ENCODE assay signal across 36 cellular contexts in genomic region chr3:10407361-10407760, GRCh38.
"Had no signal": no experiment of that assay in that cellular context is flagged by ENCODE, and none has a peak within 500 bp of the region (broad histone marks: within the 10 kb centered on the region; RNA-seq: fewer than 3 reads in every experiment).

No MANE protein-coding gene starts in this region.

- ATAC-seq: activated naive CD4-positive, alpha-beta T cell treated with anti-CD3 and anti-CD28 coated beads, Interleukin-2, amount 50 U/mL, for 72 hours; activated T-cell treated with anti-CD3 and anti-CD28 coated beads, Interleukin-2, amount 50 U/mL, for 72 hours; effector memory CD8-positive, alpha-beta T cell; foreskin keratinocyte; gastrocnemius medialis; heart left ventricle; T-helper 17 cell; WTC11 had no signal

- H3K36me3 Mint-ChIP-seq: activated naive CD4-positive, alpha-beta T cell treated with anti-CD3 and anti-CD28 coated beads, Interleukin-2, amount 10 ng/mL, durations not matched to agents 7 days and 5 days; activated naive CD4-positive, alpha-beta T cell treated with anti-CD3 and anti-CD28 coated beads, Interleukin-2, amount 50 U/mL, for 72 hours; activated naive CD8-positive, alpha-beta T cell treated with anti-CD3 and anti-CD28 coated beads, Interleukin-2, amount 10 ng/mL, durations not matched to agents 7 days and 5 days; brain; WTC11 had no signal

- FAIRE-seq: colon had no signal

- DNase-seq: activated CD4-positive, alpha-beta memory T cell treated with anti-CD3 and anti-CD28 coated beads, Interleukin-2, amount 10 ng/mL, durations not matched to agents 7 days and 5 days; activated CD4-positive, alpha-beta T cell treated with anti-CD3 and anti-CD28 coated beads for 1 hour; activated CD4-positive, alpha-beta T cell treated with anti-CD3 and anti-CD28 coated beads for 4 hours; activated CD4-positive, alpha-beta T cell treated with anti-CD3 and anti-CD28 coated beads, Interleukin-2, amount 10 ng/mL, durations not matched to agents 7 days and 5 days; activated CD4-positive, alpha-beta T cell treated with anti-CD3 and anti-CD28 coated beads, Interleukin-2, amount 50 U/mL, for 4 hours; activated CD8-positive, alpha-beta memory T cell treated with anti-CD3 and anti-CD28 coated beads, Interleukin-2, amount 50 U/mL, for 48 hours; activated gamma-delta T cell; activated naive CD4-positive, alpha-beta T cell; activated naive CD4-positive, alpha-beta T cell treated with anti-CD3 and anti-CD28 coated beads, Interleukin-2, amount 10 ng/mL, durations not matched to agents 7 days and 5 days; activated naive CD8-positive, alpha-beta T cell treated with anti-CD3 and anti-CD28 coated beads, Interleukin-2, amount 10 ng/mL, durations not matched to agents 7 days and 5 days; activated T-cell treated with anti-CD3 and anti-CD28 coated beads for 4 hours; activated T-cell treated with anti-CD3 and anti-CD28 coated beads, Interleukin-2, amount 50 U/mL, for 24 hours; activated T-cell treated with anti-CD3 and anti-CD28 coated beads, Interleukin-2, amount 50 U/mL, for 72 hours; central memory CD4-positive, alpha-beta T cell; cerebellar nuclear complex; cortex of kidney; dermis blood vessel endothelial cell; effector CD4-positive, alpha-beta T cell; effector memory CD8-positive, alpha-beta T cell; erythroblast; foreskin keratinocyte; gastrocnemius medialis; glutamatergic neuron; heart left ventricle; T-helper 1 cell; T-helper 17 cell; T1000 had no signal

- H3K9me3 Mint-ChIP-seq: activated CD4-positive, alpha-beta memory T cell treated with anti-CD3 and anti-CD28 coated beads, Interleukin-2, amount 10 ng/mL, durations not matched to agents 7 days and 5 days; activated CD4-positive, alpha-beta T cell treated with anti-CD3 and anti-CD28 coated beads, Interleukin-2, amount 10 ng/mL, durations not matched to agents 7 days and 5 days; activated naive CD4-positive, alpha-beta T cell treated with anti-CD3 and anti-CD28 coated beads, Interleukin-2, amount 10 ng/mL, durations not matched to agents 7 days and 5 days; activated naive CD4-positive, alpha-beta T cell treated with anti-CD3 and anti-CD28 coated beads, Interleukin-2, amount 50 U/mL, for 72 hours; activated naive CD8-positive, alpha-beta T cell treated with anti-CD3 and anti-CD28 coated beads, Interleukin-2, amount 10 ng/mL, durations not matched to agents 7 days and 5 days; activated T-cell treated with anti-CD3 and anti-CD28 coated beads, Interleukin-2, amount 50 U/mL, for 24 hours; activated T-cell treated with anti-CD3 and anti-CD28 coated beads, Interleukin-2, amount 50 U/mL, for 72 hours; brain; effector memory CD8-positive, alpha-beta T cell; T-helper 2 cell treated with Interferon-gamma antibody and Interleukin-4, amounts not matched to agents 5 μg/mL and 100 μg/mL, for 36 hours; WTC11 had no signal

- H3K27ac Mint-ChIP-seq: activated CD4-positive, alpha-beta memory T cell treated with anti-CD3 and anti-CD28 coated beads, Interleukin-2, amount 10 ng/mL, durations not matched to agents 7 days and 5 days; activated naive CD4-positive, alpha-beta T cell treated with anti-CD3 and anti-CD28 coated beads, Interleukin-2, amount 10 ng/mL, durations not matched to agents 7 days and 5 days; activated naive CD8-positive, alpha-beta T cell treated with anti-CD3 and anti-CD28 coated beads, Interleukin-2, amount 10 ng/mL, durations not matched to agents 7 days and 5 days; activated T-cell treated with anti-CD3 and anti-CD28 coated beads, Interleukin-2, amount 50 U/mL, for 24 hours; activated T-cell treated with anti-CD3 and anti-CD28 coated beads, Interleukin-2, amount 50 U/mL, for 72 hours; effector memory CD8-positive, alpha-beta T cell; T-helper 17 cell; T-helper 2 cell treated with Interferon-gamma antibody and Interleukin-4, amounts not matched to agents 5 μg/mL and 100 μg/mL, for 36 hours; WTC11 had no signal

- H3K4me1 ChIP-seq: ascending aorta, breast epithelium, esophagus muscularis mucosa, foreskin keratinocyte, heart left ventricle had no signal

- H3K4me3 Mint-ChIP-seq: activated CD4-positive, alpha-beta memory T cell treated with anti-CD3 and anti-CD28 coated beads, Interleukin-2, amount 10 ng/mL, durations not matched to agents 7 days and 5 days; activated CD4-positive, alpha-beta T cell treated with anti-CD3 and anti-CD28 coated beads, Interleukin-2, amount 10 ng/mL, durations not matched to agents 7 days and 5 days; activated naive CD4-positive, alpha-beta T cell treated with anti-CD3 and anti-CD28 coated beads, Interleukin-2, amount 10 ng/mL, durations not matched to agents 7 days and 5 days; activated naive CD8-positive, alpha-beta T cell treated with anti-CD3 and anti-CD28 coated beads, Interleukin-2, amount 10 ng/mL, durations not matched to agents 7 days and 5 days; activated T-cell treated with anti-CD3 and anti-CD28 coated beads, Interleukin-2, amount 50 U/mL, for 24 hours; activated T-cell treated with anti-CD3 and anti-CD28 coated beads, Interleukin-2, amount 50 U/mL, for 72 hours; brain; effector memory CD8-positive, alpha-beta T cell; T-helper 17 cell; T-helper 2 cell treated with Interferon-gamma antibody and Interleukin-4, amounts not matched to agents 5 μg/mL and 100 μg/mL, for 36 hours; WTC11 had no signal

- H3K4me3 ChIP-seq: ascending aorta, breast epithelium, cardiac muscle cell, esophagus muscularis mucosa, gastrocnemius medialis, heart left ventricle had no signal

- H3K27ac ChIP-seq: ascending aorta, breast epithelium, cardiac muscle cell, esophagus muscularis mucosa, foreskin keratinocyte, heart left ventricle had no signal

- H3K4me1 Mint-ChIP-seq: activated CD4-positive, alpha-beta memory T cell treated with anti-CD3 and anti-CD28 coated beads, Interleukin-2, amount 10 ng/mL, durations not matched to agents 7 days and 5 days; activated CD4-positive, alpha-beta T cell treated with anti-CD3 and anti-CD28 coated beads, Interleukin-2, amount 10 ng/mL, durations not matched to agents 7 days and 5 days; activated naive CD4-positive, alpha-beta T cell treated with anti-CD3 and anti-CD28 coated beads, Interleukin-2, amount 10 ng/mL, durations not matched to agents 7 days and 5 days; brain; T-helper 17 cell; WTC11 had no signal

- H3K27me3 ChIP-seq: ascending aorta, breast epithelium, cardiac muscle cell, esophagus muscularis mucosa, gastrocnemius medialis, heart left ventricle had no signal

- H3K36me3 ChIP-seq: ascending aorta, breast epithelium, cardiac muscle cell, esophagus muscularis mucosa, gastrocnemius medialis, heart left ventricle had no signal

- H3K27me3 Mint-ChIP-seq: activated CD4-positive, alpha-beta memory T cell treated with anti-CD3 and anti-CD28 coated beads, Interleukin-2, amount 10 ng/mL, durations not matched to agents 7 days and 5 days; activated CD4-positive, alpha-beta T cell treated with anti-CD3 and anti-CD28 coated beads, Interleukin-2, amount 10 ng/mL, durations not matched to agents 7 days and 5 days; activated naive CD8-positive, alpha-beta T cell treated with anti-CD3 and anti-CD28 coated beads, Interleukin-2, amount 10 ng/mL, durations not matched to agents 7 days and 5 days; activated T-cell treated with anti-CD3 and anti-CD28 coated beads, Interleukin-2, amount 50 U/mL, for 24 hours; T-helper 17 cell had no signal

- H3K9me3 ChIP-seq: ascending aorta, breast epithelium, esophagus muscularis mucosa, gastrocnemius medialis, heart left ventricle had no signal
